Comparison of ENCODE assay signal across 8 cellular contexts in the genomic region with DNA sequence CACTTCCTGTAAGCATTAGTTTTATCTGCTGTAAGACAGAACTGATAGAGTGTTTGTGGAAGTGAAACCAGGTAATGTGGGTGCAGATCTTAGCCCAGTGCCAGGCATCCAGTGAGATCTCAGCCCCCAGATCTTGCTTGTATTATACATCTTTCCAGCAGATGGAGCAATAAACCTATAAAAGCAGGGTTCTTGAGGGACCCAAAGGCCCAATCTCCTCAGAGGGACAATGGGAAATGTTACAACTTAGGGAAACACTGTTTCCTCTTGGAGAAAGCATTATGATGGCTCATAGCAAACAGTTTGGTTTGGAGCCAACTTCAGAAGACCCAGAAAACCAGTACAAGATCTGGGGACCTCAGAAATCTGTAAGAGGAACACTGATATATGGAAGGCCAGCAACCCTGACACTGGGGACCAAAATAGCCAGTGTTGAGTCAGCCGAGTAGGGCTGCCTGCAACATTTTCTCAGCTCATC.
A peak's percentile ranks its signal among the peaks of the same experiment; 100 is the strongest.
DNase-seq lines count a peak whose midpoint lies in the region; ATAC-seq, FAIRE-seq and TF ChIP-seq lines count a peak whose summit lies in the region.

No MANE protein-coding gene starts in this region.

- H3K4me3 Mint-ChIP-seq in neural progenitor cell, result no peak overlapping the region

- H4K20me1 ChIP-seq in Loucy (ENCODE audit: insufficient read depth, low read length, poor library complexity, severe bottlenecking), result no peaks in the 10 kb centered on the region
- H4K20me1 ChIP-seq in SK-N-SH (ENCODE audit: insufficient read depth), result no peaks in the 10 kb centered on the region
- no peaks in the 10 kb centered on the region for H4K20me1 ChIP-seq in fibroblast of lung (ENCODE audit: control insufficient read depth, extremely low read depth, insufficient read depth, low read length)
- H4K20me1 ChIP-seq in neural progenitor cell (ENCODE audit: low read depth), result no peaks in the 10 kb centered on the region

- peak; percentile 90 for TF ChIP-seq CTCF in Loucy (conservative IDR thresholded peaks at IDR 0.05; ENCODE audit: low read length)
- peak; percentile 83 for TF ChIP-seq CTCF in SK-N-SH (IDR thresholded peaks at IDR 0.05)
- peak; percentile 57 to 64 for TF ChIP-seq CTCF in fibroblast of lung (conservative IDR thresholded peaks at IDR 0.05 in 1 of 2, IDR thresholded peaks at IDR 0.05 in 1 of 2; ENCODE audit: low read depth in 1 of 2, low read length in 2 of 2)
- peak; percentile 74 for TF ChIP-seq CTCF in neural progenitor cell (IDR thresholded peaks at IDR 0.05)

- peak; percentile 100 for ATAC-seq in HG02571 (IDR thresholded peaks at IDR 0.05; ENCODE audit: unreplicated experiment)

- POLR2A ChIA-PET in SK-N-SH (lab: Yijun Ruan, JAX), result no interaction called here

- H2AFZ ChIP-seq in Loucy (ENCODE audit: low read length) (0 out of 2 replicates have a peak overlapping the region, but pooled peaks have one; percentile 3), SK-N-SH (ENCODE audit: low read depth) (peak overlapping the region; percentile 69; the same call in 1 of the 2 replicates), fibroblast of lung (ENCODE audit: low read length) (peak overlapping the region; percentile 50), neural progenitor cell (replicated peaks) (peak overlapping the region; percentile 88)

- H3K4me1 ChIP-seq in Loucy (ENCODE audit: insufficient read depth, low read length, poor library complexity, severe bottlenecking) (no peaks in the 10 kb centered on the region), SK-N-SH (ENCODE audit: control insufficient read depth in 1 of 2, insufficient read depth in 2 of 2, low read depth in 1 of 2, low read length in 1 of 2) (no peaks in the 10 kb centered on the region; a peak in 1 of 4 replicates), fibroblast of lung (ENCODE audit: control insufficient read depth, extremely low read depth, insufficient read depth, low read length) (peaks cover 13% of the 10 kb centered on the region), neural progenitor cell (no peaks in the 10 kb centered on the region)

- H3K4me3 ChIP-seq in Loucy (ENCODE audit: low read length, poor library complexity, severe bottlenecking) (no peak overlapping the region), SK-N-SH (ENCODE audit: low read depth in 2 of 2, low read length in 1 of 2) (no peak overlapping the region; a peak in 1 of 4 replicates), fibroblast of lung (replicated peaks in 1 of 4; ENCODE audit: control extremely low read depth in 1 of 4, insufficient read depth in 1 of 4, low read depth in 3 of 4, low read length in 4 of 4) (no peak overlapping the region), neural progenitor cell (no peak overlapping the region)

- no peak for TF ChIP-seq EP300 in SK-N-SH (IDR thresholded peaks at IDR 0.05; ENCODE audit: borderline replicate concordance in 1 of 2, low read depth in 1 of 2, low read length in 1 of 2)

- H3K4me2 ChIP-seq in Loucy (ENCODE audit: low read depth, low read length, poor library complexity, severe bottlenecking), result no peak overlapping the region
- H3K4me2 ChIP-seq in SK-N-SH, result no peak overlapping the region
- no peak overlapping the region for H3K4me2 ChIP-seq in fibroblast of lung (ENCODE audit: extremely low read depth, insufficient read depth, low read length)
- H3K4me2 ChIP-seq in neural progenitor cell, result no peak overlapping the region

- peak; percentile 90 for TF ChIP-seq RAD21 in SK-N-SH (IDR thresholded peaks at IDR 0.05; ENCODE audit: low read length)

- H3K27me3 Mint-ChIP-seq in neural progenitor cell (ENCODE audit: insufficient read depth, low read depth), result peaks cover 3% of the 10 kb centered on the region

- H3K27ac ChIP-seq in SK-N-SH (ENCODE audit: low read depth in 2 of 2, low read length in 1 of 2) (no peak overlapping the region), fibroblast of lung (ENCODE audit: insufficient read depth, low read length) (peak overlapping the region; percentile 20), neural progenitor cell (no peak overlapping the region)

- H3K9ac ChIP-seq in Loucy (ENCODE audit: low read depth, low read length, poor library complexity, severe bottlenecking), result no peak overlapping the region
- H3K9ac ChIP-seq in SK-N-SH, result no peak overlapping the region
- H3K9ac ChIP-seq in fibroblast of lung (ENCODE audit: insufficient read depth, low read length), result no peak overlapping the region
- no peak overlapping the region for H3K9ac ChIP-seq in neural progenitor cell

- CTCF ChIA-PET in SK-N-SH (lab: Yijun Ruan, JAX), result interaction anchor here (0.6 to 4.8 kb wide), 24 partner anchors 10 to 912 kb away, joined by 3 to 49 read pairs (median 5); no protein-coding TSS in a partner anchor

- H3F3A ChIP-seq in Loucy (ENCODE audit: low read depth), result no peaks in the 10 kb centered on the region
- H3F3A ChIP-seq in SK-N-SH (replicated peaks; ENCODE audit: insufficient read depth), result no peaks in the 10 kb centered on the region
- no peaks in the 10 kb centered on the region for H3F3A ChIP-seq in neural progenitor cell (ENCODE audit: low read depth)

- H3K79me2 ChIP-seq in Loucy (ENCODE audit: insufficient read depth, low read length), result no peaks in the 10 kb centered on the region
- H3K79me2 ChIP-seq in SK-N-SH (ENCODE audit: insufficient read depth), result no peaks in the 10 kb centered on the region
- H3K79me2 ChIP-seq in fibroblast of lung (ENCODE audit: control insufficient read depth, insufficient read depth, low read length), result no peaks in the 10 kb centered on the region
- no peaks in the 10 kb centered on the region for H3K79me2 ChIP-seq in neural progenitor cell (ENCODE audit: low read depth)

- H3K9me3 ChIP-seq in Loucy (ENCODE audit: insufficient read depth, low read depth, low read length) (no peaks in the 10 kb centered on the region), SK-N-SH (no peaks in the 10 kb centered on the region), fibroblast of lung (ENCODE audit: control insufficient read depth, insufficient read depth, low read depth, low read length) (no peaks in the 10 kb centered on the region), neural progenitor cell (ENCODE audit: low read depth) (no peaks in the 10 kb centered on the region)

- no peaks in the 10 kb centered on the region for H3K27me3 ChIP-seq in Loucy (ENCODE audit: insufficient read depth, low read length, poor library complexity, severe bottlenecking)
- no peaks in the 10 kb centered on the region for H3K27me3 ChIP-seq in SK-N-SH (ENCODE audit: insufficient read depth)
- H3K27me3 ChIP-seq in fibroblast of lung (ENCODE audit: control insufficient read depth, insufficient read depth, low read length), result no peaks in the 10 kb centered on the region
- H3K27me3 ChIP-seq in neural progenitor cell, result no peaks in the 10 kb centered on the region

- TF ChIP-seq POLR2A in GM12892 (IDR thresholded peaks at IDR 0.05; ENCODE audit: low read depth, low read length), result no peak

- H3K36me3 Mint-ChIP-seq in neural progenitor cell, result no peaks in the 10 kb centered on the region

- no peaks in the 10 kb centered on the region for H3K9me2 ChIP-seq in Loucy (replicated peaks; ENCODE audit: low read depth, low read length)
- no peaks in the 10 kb centered on the region for H3K9me2 ChIP-seq in SK-N-SH

- H3K9me3 Mint-ChIP-seq in neural progenitor cell, result no peaks in the 10 kb centered on the region

- H3K36me3 ChIP-seq in Loucy (ENCODE audit: insufficient read depth, low read length), result no peaks in the 10 kb centered on the region
- H3K36me3 ChIP-seq in SK-N-SH (replicated peaks in 1 of 2; ENCODE audit: control insufficient read depth in 1 of 2, insufficient read depth in 2 of 2, low read length in 1 of 2), result no peaks in the 10 kb centered on the region
- no peaks in the 10 kb centered on the region for H3K36me3 ChIP-seq in fibroblast of lung (ENCODE audit: control insufficient read depth, insufficient read depth, low read length)
- H3K36me3 ChIP-seq in neural progenitor cell, result no peaks in the 10 kb centered on the region

- DNase-seq in A172 (ENCODE audit: low spot score) (peak; percentile 60), GM12892 (ENCODE audit: insufficient read length) (peak; percentile 16), SK-N-SH (peak; percentile 59), fibroblast of lung (ENCODE audit: low read depth in 2 of 2) (peak; percentile 60 to 84), neural progenitor cell (ENCODE audit: low spot score) (peak; percentile 71), cerebellar nuclear complex (lab: John Stamatoyannopoulos, UW) (no peak)

- peak overlapping the region; percentile 60 for H3K27ac Mint-ChIP-seq in neural progenitor cell

- no peaks in the 10 kb centered on the region for H3K4me1 Mint-ChIP-seq in neural progenitor cell

- WGBS in SK-N-SH (ENCODE audit: low lambda C conversion rate), result 80% methylated on average over 1 of the region's 1 CpG

- FAIRE-seq in GM12892 (lab: Jason Lieb, UNC), result peak; percentile 95

TF ChIP-seq in SK-N-SH, 30 proteins besides CTCF, POLR2A, EP300 and RAD21:
- TF ChIP-seq, protein P1, sequence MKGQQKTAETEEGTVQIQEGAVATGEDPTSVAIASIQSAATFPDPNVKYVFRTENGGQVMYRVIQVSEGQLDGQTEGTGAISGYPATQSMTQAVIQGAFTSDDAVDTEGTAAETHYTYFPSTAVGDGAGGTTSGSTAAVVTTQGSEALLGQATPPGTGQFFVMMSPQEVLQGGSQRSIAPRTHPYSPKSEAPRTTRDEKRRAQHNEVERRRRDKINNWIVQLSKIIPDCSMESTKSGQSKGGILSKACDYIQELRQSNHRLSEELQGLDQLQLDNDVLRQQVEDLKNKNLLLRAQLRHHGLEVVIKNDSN (IDR thresholded peaks at IDR 0.05; ENCODE audit: borderline replicate concordance, low read depth), result no peak
- peak; percentile 93 for TF ChIP-seq SMC3 (IDR thresholded peaks at IDR 0.05; ENCODE audit: low read depth, low read length)

Comparison
In these comparisons a context has a peak if more than half of its experiments do, and no peak if none do; other contexts are left out.
1. DNase-seq: peak in A172 (single experiment), GM12892 (single experiment), SK-N-SH (single experiment), fibroblast of lung (2 of 2) and neural progenitor cell (single experiment); none in cerebellar nuclear complex (0 of 2).
2. H2AFZ ChIP-seq: peak in every context shown above with its lines; median percentile 88 in neural progenitor cell; 69 in SK-N-SH; 50 in fibroblast of lung; 3 in Loucy.
3. Peak in every context shown above with its lines, with median percentiles within 50 percentile points of each other: CTCF ChIP-seq.